In genomic region chr1:215569987-215570824, GRCh38 we compare ENCODE assay signal across 11 cellular contexts. TPM values are rescaled to one million over a fixed set of nuclear protein-coding genes. Genes with fewer than 3 reads are reported as not detected.
DNase-seq lines count a peak whose midpoint lies in the region; FAIRE-seq and TF ChIP-seq lines count a peak whose summit lies in the region.
"Had no signal": no experiment of that assay in that cellular context is flagged by ENCODE, and none has a peak within 500 bp of the region (broad histone marks: within the 10 kb centered on the region; RNA-seq: fewer than 3 reads in every experiment).

No MANE protein-coding gene starts in this region.

- H3K27ac Mint-ChIP-seq in Caco-2 (ENCODE audit: unreplicated experiment) (peak overlapping the region; percentile 70), nephron progenitor cell (no peak overlapping the region)

- no peak for TF ChIP-seq CTCF in Caco-2 (IDR thresholded peaks at IDR 0.05; ENCODE audit: insufficient read depth in 1 of 2, low read depth in 1 of 2, low read length in 1 of 2, severe bottlenecking in 1 of 2, unreplicated experiment in 1 of 2)
- no peak for TF ChIP-seq CTCF in breast epithelium (IDR thresholded peaks at IDR 0.05)
- no peak for TF ChIP-seq CTCF in nephron progenitor cell (IDR thresholded peaks at IDR 0.05)

- intact Hi-C loops in Caco-2 (cut with micrococcal nuclease; ENCODE audit: unreplicated experiment) (no loop called here), breast epithelium (cut with DNase I; ENCODE audit: low total_unique reads) (no loop called here)

- H3K9me3 Mint-ChIP-seq in Caco-2 (ENCODE audit: unreplicated experiment) (no peaks in the 10 kb centered on the region), nephron progenitor cell (no peaks in the 10 kb centered on the region)

- peaks cover 21% of the 10 kb centered on the region for H3K36me3 Mint-ChIP-seq in Caco-2 (ENCODE audit: insufficient read depth, unreplicated experiment)
- peaks cover 34% of the 10 kb centered on the region for H3K36me3 Mint-ChIP-seq in nephron progenitor cell (ENCODE audit: low read depth)

- peaks cover 24% of the 10 kb centered on the region for H3K4me1 ChIP-seq in Caco-2
- H3K4me1 ChIP-seq in breast epithelium = peaks cover 0 to 3% of the 10 kb centered on the region in 2 donors

- no peaks in the 10 kb centered on the region for H3K36me3 ChIP-seq in Caco-2 (ENCODE audit: control insufficient read depth, insufficient read depth, low read length)
- H3K36me3 ChIP-seq in breast epithelium = no peaks in the 10 kb centered on the region

- no peak overlapping the region for H3K4me3 ChIP-seq in Caco-2 (ENCODE audit: low read depth, low read length)
- H3K4me3 ChIP-seq in breast epithelium = peak overlapping the region in 2 of 3 donors; percentile 70 to 96
- H3K4me3 ChIP-seq: tibial artery had no signal

- CTCF ChIA-PET in Caco-2 (lab: Charles Lee) = no interaction called here

- H3K27me3 Mint-ChIP-seq in Caco-2 (ENCODE audit: insufficient read depth, unreplicated experiment) (no peaks in the 10 kb centered on the region), nephron progenitor cell (ENCODE audit: low read depth, poor library complexity) (no peaks in the 10 kb centered on the region)

- DNase-seq in Caco-2 (no peak), LHCN-M2 (ENCODE audit: low read depth) (peak; percentile 62), breast epithelium (ENCODE audit: low spot score in 2 of 2) (no peak), nephron progenitor cell (no peak), C1 segment of cervical spinal cord (lab: John Stamatoyannopoulos, UW) (no peak), superior temporal gyrus (ENCODE audit: extremely low spot score) (no peak), T-helper 2 cell (no peak), HTR-8/SVneo (ENCODE audit: insufficient read length, low spot score) (no peak)
- DNase-seq: activated naive CD4-positive, alpha-beta T cell; DND-41; tibial artery had no signal

- no peak for FAIRE-seq in HTR-8/SVneo (lab: Jason Lieb, UNC)

- BruUV-seq in Caco-2 (replicated peaks; lab: Mats Ljungman, UMichigan) = no TSS peak

- H3K9me3 ChIP-seq in Caco-2 (no peaks in the 10 kb centered on the region), breast epithelium (no peaks in the 10 kb centered on the region)
- H3K9me3 ChIP-seq: tibial artery had no signal

- H3K4me1 Mint-ChIP-seq in Caco-2 (ENCODE audit: low read depth, unreplicated experiment) (peaks cover 19% of the 10 kb centered on the region), nephron progenitor cell (peaks cover 36% of the 10 kb centered on the region)

- TF ChIP-seq POLR2A in breast epithelium (IDR thresholded peaks at IDR 0.05) = no peak

- POLR2A ChIA-PET in Caco-2 (lab: Charles Lee) = no interaction called here

- H3K4me3 Mint-ChIP-seq in Caco-2 (ENCODE audit: unreplicated experiment) (peak overlapping the region; percentile 99), nephron progenitor cell (peak overlapping the region; percentile 96)

- peak overlapping the region in 1 of 2 donors; percentile 94 for H3K27ac ChIP-seq in breast epithelium

- no peaks in the 10 kb centered on the region for H3K27me3 ChIP-seq in Caco-2 (replicated peaks; ENCODE audit: control insufficient read depth, insufficient read depth, low read length)
- no peaks in the 10 kb centered on the region for H3K27me3 ChIP-seq in breast epithelium
- H3K27me3 ChIP-seq: tibial artery had no signal

RNA-seq across cellular contexts. Expression of gene KCTD3, which starts 3.1 kb away (rescaled TPM):
- 49.4 and 50.7 TPM in 2 replicates for total RNA-seq in Caco-2 (2022)
- 34.8 and 42.1 TPM in 2 replicates for total RNA-seq in LHCN-M2 (2014; rRNA removed)
- 11.9 TPM for polyA plus RNA-seq in LHCN-M2 (2012)
- total RNA-seq in breast epithelium = 10 to 100 TPM; 60.8 to 100.0 (median 87.8) TPM
